ENCODE assay signal across 16 cellular contexts in genomic region chr14:70789361-70789760, GRCh38. TPM values are rescaled to one million over a fixed set of nuclear protein-coding genes. Genes with fewer than 3 reads are reported as not detected.
DNase-seq lines count a peak whose midpoint lies in the region; ATAC-seq, FAIRE-seq and TF ChIP-seq lines count a peak whose summit lies in the region.
"Had no signal": no experiment of that assay in that cellular context is flagged by ENCODE, and none has a peak within 500 bp of the region (broad histone marks: within the 10 kb centered on the region; RNA-seq: fewer than 3 reads in every experiment).

No MANE protein-coding gene starts in this region.

- no peak for ATAC-seq in activated CD8-positive, alpha-beta T cell treated with anti-CD3 and anti-CD28 coated beads for 36 hours
- ATAC-seq: sciatic nerve, WTC11 had no signal

- TF ChIP-seq CTCF in cardiac muscle cell (IDR thresholded peaks at IDR 0.05; ENCODE audit: low read depth, low read length), result no peak
- no peak for TF ChIP-seq CTCF in left ventricle myocardium inferior (IDR thresholded peaks at IDR 0.05; ENCODE audit: borderline replicate concordance)
- no peak for TF ChIP-seq CTCF in foreskin fibroblast (IDR thresholded peaks at IDR 0.05; ENCODE audit: low read depth, low read length)
- TF ChIP-seq CTCF in activated CD8-positive, alpha-beta T cell treated with anti-CD3 and anti-CD28 coated beads for 36 hours (IDR thresholded peaks at IDR 0.05), result no peak

- intact Hi-C loops in left ventricle myocardium inferior (cut with micrococcal nuclease), result no loop called here
- intact Hi-C loops in activated CD8-positive, alpha-beta T cell treated with anti-CD3 and anti-CD28 coated beads for 36 hours (cut with micrococcal nuclease), result no loop called here

- H3K9me3 Mint-ChIP-seq in activated CD8-positive, alpha-beta T cell treated with anti-CD3 and anti-CD28 coated beads for 36 hours, result no peaks in the 10 kb centered on the region
- H3K9me3 Mint-ChIP-seq: endodermal cell, WTC11 had no signal

- no peak overlapping the region for H3K4me3 Mint-ChIP-seq in activated CD8-positive, alpha-beta T cell treated with anti-CD3 and anti-CD28 coated beads for 36 hours
- H3K4me3 Mint-ChIP-seq: endodermal cell, WTC11 had no signal

- POLR2A ChIA-PET in activated CD8-positive, alpha-beta T cell treated with anti-CD3 and anti-CD28 coated beads for 36 hours (lab: Charles Lee), result no interaction called here

- peak; percentile 77 for FAIRE-seq in urothelium cell line (lab: Jason Lieb, UNC)

- H3K4me1 Mint-ChIP-seq in activated CD8-positive, alpha-beta T cell treated with anti-CD3 and anti-CD28 coated beads for 36 hours (ENCODE audit: low read depth), result no peaks in the 10 kb centered on the region
- H3K4me1 Mint-ChIP-seq: WTC11 had no signal

- H3K4me3 ChIP-seq in cardiac muscle cell (no peak overlapping the region), left ventricle myocardium inferior (no peak overlapping the region), SK-N-MC (no peak overlapping the region), foreskin fibroblast (ENCODE audit: low read depth in 1 of 2, low read length in 2 of 2) (no peak overlapping the region)
- H3K4me3 ChIP-seq: SJSA1, tibial nerve had no signal

- H3K27ac ChIP-seq in cardiac muscle cell, result no peak overlapping the region
- H3K27ac ChIP-seq in left ventricle myocardium inferior (replicated peaks), result no peak overlapping the region
- H3K27ac ChIP-seq in SK-N-MC, result no peak overlapping the region
- H3K27ac ChIP-seq: SJSA1, tibial nerve had no signal

- H3K36me3 ChIP-seq in cardiac muscle cell (peaks cover 4% of the 10 kb centered on the region), left ventricle myocardium inferior (no peaks in the 10 kb centered on the region), SK-N-MC (ENCODE audit: insufficient read depth, low read length) (no peaks in the 10 kb centered on the region)
- H3K36me3 ChIP-seq: SJSA1, tibial nerve had no signal

- H3K27me3 Mint-ChIP-seq in activated CD8-positive, alpha-beta T cell treated with anti-CD3 and anti-CD28 coated beads for 36 hours, result no peaks in the 10 kb centered on the region

- DNase-seq in cardiac muscle cell (ENCODE audit: low read depth in 1 of 2, low spot score in 1 of 2) (peak; percentile 1 to 43), left ventricle myocardium inferior (no peak), SK-N-MC (ENCODE audit: low read depth, low spot score) (peak; percentile 59), foreskin fibroblast (peak; percentile 62 to 73), urothelium cell line (ENCODE audit: low spot score) (no peak), AML-193 (lab: John Stamatoyannopoulos, UW) (no peak), NCI-H446 treated with DMSO at 0.1 percent for 48 hours (lab: John Stamatoyannopoulos, UW) (no peak)
- DNase-seq in activated CD8-positive, alpha-beta T cell treated with anti-CD3 and anti-CD28 coated beads for 36 hours, result no peak
- DNase-seq: anterior cingulate cortex, DND-41, endodermal cell, NCI-H510A treated with DMSO at 0.1 percent for 48 hours had no signal

- H3K27me3 ChIP-seq in cardiac muscle cell (no peaks in the 10 kb centered on the region), left ventricle myocardium inferior (ENCODE audit: low read depth) (peaks cover 5% of the 10 kb centered on the region)
- H3K27me3 ChIP-seq: SJSA1, tibial nerve had no signal

- H3K9me3 ChIP-seq in cardiac muscle cell (ENCODE audit: low read depth) (no peaks in the 10 kb centered on the region), left ventricle myocardium inferior (replicated peaks) (no peaks in the 10 kb centered on the region), SK-N-MC (ENCODE audit: low read depth, low read length) (no peaks in the 10 kb centered on the region)
- H3K9me3 ChIP-seq: SJSA1, tibial nerve had no signal

- CTCF ChIA-PET in activated CD8-positive, alpha-beta T cell treated with anti-CD3 and anti-CD28 coated beads for 36 hours (lab: Charles Lee), result no interaction called here

- H3K4me1 ChIP-seq in cardiac muscle cell (ENCODE audit: low read depth) (no peaks in the 10 kb centered on the region), left ventricle myocardium inferior (no peaks in the 10 kb centered on the region)

- H3K27ac Mint-ChIP-seq in activated CD8-positive, alpha-beta T cell treated with anti-CD3 and anti-CD28 coated beads for 36 hours, result no peak overlapping the region
- H3K27ac Mint-ChIP-seq: endodermal cell, WTC11 had no signal

- no peak overlapping the region for H3K9ac ChIP-seq in SK-N-MC (ENCODE audit: insufficient read length)

- H3K36me3 Mint-ChIP-seq in activated CD8-positive, alpha-beta T cell treated with anti-CD3 and anti-CD28 coated beads for 36 hours (ENCODE audit: low read depth), result peaks cover 4% of the 10 kb centered on the region

RNA-seq across cellular contexts. Expression of gene MAP3K9, which starts 20.0 kb away (rescaled TPM):
- total RNA-seq in cardiac muscle cell, result 7.4 and 10.9 TPM in 2 replicates
- 3.3 and 5.4 TPM in 2 replicates for polyA plus RNA-seq in cardiac muscle cell
- total RNA-seq in left ventricle myocardium inferior, result 1.9 TPM
- total RNA-seq in activated CD8-positive, alpha-beta T cell treated with anti-CD3 and anti-CD28 coated beads for 36 hours, result 1 to 10 TPM; 8.0 to 9.6 TPM

Comparison
In these comparisons a context has a peak if more than half of its experiments do, and no peak if none do; other contexts are left out.
1. DNase-seq: peak in cardiac muscle cell (2 of 2), SK-N-MC (single experiment) and foreskin fibroblast (2 of 2); none in left ventricle myocardium inferior (single experiment), urothelium cell line (single experiment), activated CD8-positive, alpha-beta T cell treated with anti-CD3 and anti-CD28 coated beads for 36 hours (single experiment), AML-193 (0 of 2) and NCI-H446 treated with DMSO at 0.1 percent for 48 hours (single experiment).